Comparison of ENCODE assay signal across 8 cellular contexts in the genomic region with DNA sequence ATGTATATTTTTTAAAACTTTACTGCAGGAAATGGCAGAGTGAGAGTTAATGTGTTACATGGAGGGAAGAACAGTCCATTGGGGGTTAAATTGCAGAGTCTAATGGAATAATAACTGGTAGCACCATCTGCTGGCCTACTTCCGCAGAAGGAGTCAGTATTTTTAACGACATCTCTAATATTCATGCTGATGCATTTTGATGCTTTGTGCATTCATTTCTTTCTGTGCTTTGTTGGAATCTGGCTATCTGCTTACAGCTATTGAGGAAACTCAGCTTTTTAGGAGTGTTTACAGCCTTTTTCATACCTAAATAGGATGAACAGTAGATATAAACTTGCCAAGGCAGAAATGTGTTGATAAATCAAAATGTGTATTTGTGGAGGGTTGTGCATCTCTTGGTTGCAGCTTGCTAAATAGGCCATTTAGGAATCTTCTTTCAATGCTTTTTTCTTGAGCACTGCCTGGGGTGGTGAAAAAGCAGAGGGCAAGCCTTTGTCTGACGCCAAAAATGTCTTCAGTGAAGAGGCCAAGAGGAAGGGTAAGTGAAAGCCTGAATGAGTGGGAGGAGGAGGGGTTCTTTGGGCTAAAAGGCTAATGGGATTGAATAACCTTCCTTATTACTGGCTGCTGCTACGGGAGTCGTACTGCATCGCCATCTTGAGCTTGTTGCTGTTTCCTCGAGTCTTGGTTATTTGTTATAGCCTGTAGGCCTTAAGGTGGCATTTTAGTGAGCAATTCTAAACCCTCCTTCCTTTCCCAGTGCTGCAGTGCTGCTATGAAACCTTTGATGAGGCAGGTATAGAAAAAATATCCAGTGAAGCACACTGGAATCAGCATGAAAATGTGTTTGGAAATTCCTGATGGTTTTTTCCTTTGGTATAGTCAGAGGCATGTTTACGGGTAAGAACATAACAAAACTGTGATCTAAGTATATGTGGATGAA.
DNase-seq lines count a peak whose midpoint lies in the region; ATAC-seq and TF ChIP-seq lines count a peak whose summit lies in the region.

No MANE protein-coding gene starts in this region.

- peak overlapping the region; percentile 96 for H2AFZ ChIP-seq in neural progenitor cell (replicated peaks)

- H3K36me3 Mint-ChIP-seq in activated T-helper 1 cell treated with anti-CD3 and anti-CD28 coated beads, Interleukin-12 subunit alpha, Interleukin-12 subunit beta, Interleukin-2, Interleukin-4 antibody, amounts not matched to agents 30 ng/mL and 10 ng/mL and 1 ng/mL, durations not matched to agents 14 hours and 24 hours and 36 hours (ENCODE audit: low read depth) = peaks cover 4% of the 10 kb centered on the region
- H3K36me3 Mint-ChIP-seq in neural progenitor cell = peaks cover 22% of the 10 kb centered on the region

- peak; percentile 72 for ATAC-seq in GM19328 (IDR thresholded peaks at IDR 0.05; ENCODE audit: unreplicated experiment)
- ATAC-seq in HG03378 (IDR thresholded peaks at IDR 0.05; ENCODE audit: unreplicated experiment) = peak; percentile 81

- peaks cover 19% of the 10 kb centered on the region for H3K4me1 Mint-ChIP-seq in activated T-helper 1 cell treated with anti-CD3 and anti-CD28 coated beads, Interleukin-12 subunit alpha, Interleukin-12 subunit beta, Interleukin-2, Interleukin-4 antibody, amounts not matched to agents 30 ng/mL and 10 ng/mL and 1 ng/mL, durations not matched to agents 14 hours and 24 hours and 36 hours (ENCODE audit: low read depth)
- peaks cover 39% of the 10 kb centered on the region for H3K4me1 Mint-ChIP-seq in neural progenitor cell

- H3K4me3 Mint-ChIP-seq in activated T-helper 1 cell treated with anti-CD3 and anti-CD28 coated beads, Interleukin-12 subunit alpha, Interleukin-12 subunit beta, Interleukin-2, Interleukin-4 antibody, amounts not matched to agents 30 ng/mL and 10 ng/mL and 1 ng/mL, durations not matched to agents 14 hours and 24 hours and 36 hours = peak overlapping the region; percentile 75
- H3K4me3 Mint-ChIP-seq in neural progenitor cell = peak overlapping the region; percentile 96

- peak overlapping the region; percentile 77 for H3K4me3 ChIP-seq in neural progenitor cell

- peaks cover 17% of the 10 kb centered on the region for H3F3A ChIP-seq in neural progenitor cell (ENCODE audit: low read depth)

- DNase-seq in DMS 273 (lab: John Stamatoyannopoulos, UW; ENCODE audit: unreplicated experiment) (peak; percentile 95), NCI-H446 (lab: John Stamatoyannopoulos, UW) (peak; percentile 68 to 78), germinal center (ENCODE audit: low spot score) (peak; percentile 65), neural progenitor cell (ENCODE audit: low spot score) (peak; percentile 86)
- no peak for DNase-seq in activated T-helper 1 cell treated with anti-CD3 and anti-CD28 coated beads, Interleukin-12 subunit alpha, Interleukin-12 subunit beta, Interleukin-2, Interleukin-4 antibody, amounts not matched to agents 30 ng/mL and 10 ng/mL and 1 ng/mL, durations not matched to agents 14 hours and 24 hours and 36 hours (ENCODE audit: low spot score)
- no peak for DNase-seq in stimulated activated naive CD4-positive, alpha-beta T cell treated with Interleukin-2 at 50 U/mL for 16 hours (lab: John Stamatoyannopoulos, UW)

- peak overlapping the region; percentile 74 for H3K9ac ChIP-seq in neural progenitor cell

- peaks cover 59% of the 10 kb centered on the region for H3K79me2 ChIP-seq in neural progenitor cell (ENCODE audit: low read depth)

- intact Hi-C loops in activated T-helper 1 cell treated with anti-CD3 and anti-CD28 coated beads, Interleukin-12 subunit alpha, Interleukin-12 subunit beta, Interleukin-2, Interleukin-4 antibody, amounts not matched to agents 30 ng/mL and 10 ng/mL and 1 ng/mL, durations not matched to agents 14 hours and 24 hours and 36 hours (cut with micrococcal nuclease) = loop anchor here (2.0 kb wide), 2 partner anchors 77 to 153 kb away; partner anchors contain the start of gene CHD9

- TF ChIP-seq CTCF in neural progenitor cell (IDR thresholded peaks at IDR 0.05) = peak; percentile 64

- H3K9me3 ChIP-seq in neural progenitor cell (ENCODE audit: low read depth) = no peaks in the 10 kb centered on the region

- peak overlapping the region; percentile 76 for H3K27ac Mint-ChIP-seq in activated T-helper 1 cell treated with anti-CD3 and anti-CD28 coated beads, Interleukin-12 subunit alpha, Interleukin-12 subunit beta, Interleukin-2, Interleukin-4 antibody, amounts not matched to agents 30 ng/mL and 10 ng/mL and 1 ng/mL, durations not matched to agents 14 hours and 24 hours and 36 hours
- H3K27ac Mint-ChIP-seq in neural progenitor cell = peak overlapping the region; percentile 100

- H4K20me1 ChIP-seq in neural progenitor cell (ENCODE audit: low read depth) = peaks cover 7% of the 10 kb centered on the region

- peaks cover 27% of the 10 kb centered on the region for H3K4me1 ChIP-seq in neural progenitor cell

- no peaks in the 10 kb centered on the region for H3K9me3 Mint-ChIP-seq in activated T-helper 1 cell treated with anti-CD3 and anti-CD28 coated beads, Interleukin-12 subunit alpha, Interleukin-12 subunit beta, Interleukin-2, Interleukin-4 antibody, amounts not matched to agents 30 ng/mL and 10 ng/mL and 1 ng/mL, durations not matched to agents 14 hours and 24 hours and 36 hours
- H3K9me3 Mint-ChIP-seq in neural progenitor cell = peaks cover 4% of the 10 kb centered on the region

- peak overlapping the region; percentile 93 for H3K4me2 ChIP-seq in neural progenitor cell

- H3K27me3 Mint-ChIP-seq in activated T-helper 1 cell treated with anti-CD3 and anti-CD28 coated beads, Interleukin-12 subunit alpha, Interleukin-12 subunit beta, Interleukin-2, Interleukin-4 antibody, amounts not matched to agents 30 ng/mL and 10 ng/mL and 1 ng/mL, durations not matched to agents 14 hours and 24 hours and 36 hours (ENCODE audit: insufficient read depth) = no peaks in the 10 kb centered on the region
- H3K27me3 Mint-ChIP-seq in neural progenitor cell (ENCODE audit: insufficient read depth, low read depth) = no peaks in the 10 kb centered on the region

- H3K27me3 ChIP-seq in neural progenitor cell = no peaks in the 10 kb centered on the region

- peaks cover 11% of the 10 kb centered on the region for H3K36me3 ChIP-seq in neural progenitor cell

- H3K27ac ChIP-seq in neural progenitor cell = peak overlapping the region; percentile 97

Comparison
In these comparisons a context has a peak if more than half of its experiments do, and no peak if none do; other contexts are left out.
1. DNase-seq: peak in DMS 273 (single experiment), NCI-H446 (2 of 2), germinal center (single experiment) and neural progenitor cell (single experiment); none in activated T-helper 1 cell treated with anti-CD3 and anti-CD28 coated beads, Interleukin-12 subunit alpha, Interleukin-12 subunit beta, Interleukin-2, Interleukin-4 antibody, amounts not matched to agents 30 ng/mL and 10 ng/mL and 1 ng/mL, durations not matched to agents 14 hours and 24 hours and 36 hours (single experiment) and stimulated activated naive CD4-positive, alpha-beta T cell treated with Interleukin-2 at 50 U/mL for 16 hours (single experiment).